Comparison of ENCODE assay signal across 8 cellular contexts in the genomic region with DNA sequence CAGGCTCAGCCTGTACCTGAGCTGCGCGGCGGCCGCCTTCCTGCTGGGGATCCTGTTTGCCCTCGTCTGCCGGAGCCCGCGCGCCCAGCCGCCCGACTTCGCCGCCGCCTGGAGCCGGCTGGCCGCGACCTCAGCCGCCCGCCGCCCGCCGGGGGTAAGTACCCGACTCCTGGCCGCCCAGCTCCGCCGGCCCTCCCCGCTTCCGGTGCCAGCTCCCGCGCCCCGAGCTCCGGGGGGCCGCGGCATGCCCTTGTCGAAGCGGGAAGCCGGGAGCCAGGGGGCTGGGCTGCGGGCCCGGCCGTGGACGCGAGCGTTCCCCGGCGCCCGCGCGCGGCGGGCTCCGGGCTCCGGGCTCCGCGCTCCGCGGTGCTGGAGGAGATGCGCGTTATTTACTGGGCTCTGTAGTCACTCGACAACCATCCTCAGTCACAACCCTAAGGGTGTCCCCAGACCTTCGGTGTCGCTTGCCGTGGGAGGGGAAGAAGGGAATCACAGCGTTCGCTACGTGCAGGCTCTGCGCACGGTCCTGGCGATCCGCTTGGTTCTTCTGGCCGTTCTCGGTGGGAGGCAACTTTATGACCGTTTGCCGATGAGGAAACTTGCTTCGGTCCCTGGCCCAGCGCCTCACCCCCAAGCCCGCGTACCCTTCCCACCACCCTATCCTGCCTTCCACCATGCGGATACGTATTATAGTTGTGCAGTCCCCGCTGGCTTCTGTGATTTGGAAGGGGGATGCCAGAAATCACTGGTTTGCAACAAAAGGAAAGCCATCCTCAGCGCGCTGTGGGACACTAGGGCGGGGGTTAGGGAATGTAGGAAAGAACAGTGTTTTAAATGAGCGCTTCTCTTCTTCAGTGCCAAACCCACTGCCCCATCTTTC. TPM values are rescaled to one million over a fixed set of nuclear protein-coding genes. Genes with fewer than 3 reads are reported as not detected.
A peak's percentile ranks its signal among the peaks of the same experiment; 100 is the strongest.
DNase-seq lines count a peak whose midpoint lies in the region; ATAC-seq and TF ChIP-seq lines count a peak whose summit lies in the region.

No MANE protein-coding gene starts in this region.

- TF ChIP-seq CTCF in OCI-LY1 (IDR thresholded peaks at IDR 0.05; ENCODE audit: low read length) (no peak), fibroblast of the aortic adventitia (IDR thresholded peaks at IDR 0.05; ENCODE audit: insufficient read depth, low read length) (no peak), nephron progenitor cell (IDR thresholded peaks at IDR 0.05) (no peak), tibial artery (IDR thresholded peaks at IDR 0.05) (no peak)

- peaks cover 15% of the 10 kb centered on the region for H3K27me3 Mint-ChIP-seq in nephron progenitor cell (ENCODE audit: low read depth, poor library complexity)

- H3F3A ChIP-seq in OCI-LY1 (ENCODE audit: insufficient read depth, low read length): peaks cover 11% of the 10 kb centered on the region

- H3K27ac Mint-ChIP-seq in nephron progenitor cell: peak overlapping the region; percentile 85

- H3K27ac ChIP-seq in OCI-LY1 (ENCODE audit: low read depth, low read length, poor library complexity, severe bottlenecking): peak overlapping the region; percentile 97
- H3K27ac ChIP-seq in tibial artery: peak overlapping the region; percentile 85 to 99

- no peaks in the 10 kb centered on the region for H3K9me3 Mint-ChIP-seq in nephron progenitor cell

- ATAC-seq in HG02623 (IDR thresholded peaks at IDR 0.05; ENCODE audit: unreplicated experiment): peak; percentile 14

- no peaks in the 10 kb centered on the region for H3K36me3 Mint-ChIP-seq in nephron progenitor cell (ENCODE audit: low read depth)

- H3K4me3 Mint-ChIP-seq in nephron progenitor cell: peak overlapping the region; percentile 92

- H3K36me3 ChIP-seq in OCI-LY1 (ENCODE audit: insufficient read depth, low read length) (0 out of 2 replicates have a peak, but pooled peaks cover 5% of the 10 kb centered on the region), tibial artery (no peaks in the 10 kb centered on the region)

- peaks cover 40% of the 10 kb centered on the region for H3K4me1 Mint-ChIP-seq in nephron progenitor cell

- no peak overlapping the region for H2AFZ ChIP-seq in OCI-LY1 (ENCODE audit: low read length)

- H3K4me1 ChIP-seq in OCI-LY1 (ENCODE audit: insufficient read depth, low read length, severe bottlenecking) (peaks cover 60% of the 10 kb centered on the region), tibial artery (peaks cover 0 to 43% (median 3%) of the 10 kb centered on the region in 4 donors)

- H3K9me2 ChIP-seq in OCI-LY1 (ENCODE audit: low read depth, low read length): no peaks in the 10 kb centered on the region

- peak overlapping the region; percentile 68 for H3K4me2 ChIP-seq in OCI-LY1 (ENCODE audit: low read length)

- peak overlapping the region; percentile 83 for H3K9ac ChIP-seq in OCI-LY1 (ENCODE audit: low read length)

- intact Hi-C loops in tibial artery (cut with DNase I; ENCODE audit: low total_unique reads): no loop called here

- peak overlapping the region; percentile 87 for H3K4me3 ChIP-seq in OCI-LY1 (ENCODE audit: low read depth, low read length, poor library complexity, severe bottlenecking)
- H3K4me3 ChIP-seq in fibroblast of the aortic adventitia (ENCODE audit: low read depth, low read length): peak overlapping the region; percentile 96
- H3K4me3 ChIP-seq in tibial artery: peak overlapping the region; percentile 85 to 97

- H3K79me2 ChIP-seq in OCI-LY1 (ENCODE audit: insufficient read depth, low read length): peaks cover 40% of the 10 kb centered on the region

- no peaks in the 10 kb centered on the region for H3K9me3 ChIP-seq in OCI-LY1 (ENCODE audit: low read length)
- no peaks in the 10 kb centered on the region for H3K9me3 ChIP-seq in tibial artery

- DNase-seq in NCI-H1105 treated with DMSO at 0.1 percent for 48 hours (lab: John Stamatoyannopoulos, UW) (peak; percentile 8), NCI-H1105 (lab: John Stamatoyannopoulos, UW) (no peak), activated gamma-delta T cell (lab: John Stamatoyannopoulos, UW) (peak; percentile 50), fibroblast of the aortic adventitia (ENCODE audit: low read depth) (peak; percentile 64), nephron progenitor cell (peak; percentile 66), tibial artery (peak; percentile 54 to 85)

- H4K20me1 ChIP-seq in OCI-LY1 (ENCODE audit: insufficient read depth, low read length): no peaks in the 10 kb centered on the region

- H3K27me3 ChIP-seq in OCI-LY1 (ENCODE audit: insufficient read depth, low read length) (no peaks in the 10 kb centered on the region), tibial artery (no peaks in the 10 kb centered on the region)

RNA-seq across cellular contexts. Expression of a gene that starts 0.9 kb away (rescaled TPM):
- total RNA-seq in fibroblast of the aortic adventitia (ENCODE audit: low replicate concordance): 27.5 and 102 TPM in 2 replicates

RNA-seq across cellular contexts. Expression of a gene that starts 6.5 kb away (rescaled TPM):
- total RNA-seq in fibroblast of the aortic adventitia (ENCODE audit: low replicate concordance): 34.7 and 74.3 TPM in 2 replicates
